1 cellular context compared by ENCODE assay signal in the genomic region with DNA sequence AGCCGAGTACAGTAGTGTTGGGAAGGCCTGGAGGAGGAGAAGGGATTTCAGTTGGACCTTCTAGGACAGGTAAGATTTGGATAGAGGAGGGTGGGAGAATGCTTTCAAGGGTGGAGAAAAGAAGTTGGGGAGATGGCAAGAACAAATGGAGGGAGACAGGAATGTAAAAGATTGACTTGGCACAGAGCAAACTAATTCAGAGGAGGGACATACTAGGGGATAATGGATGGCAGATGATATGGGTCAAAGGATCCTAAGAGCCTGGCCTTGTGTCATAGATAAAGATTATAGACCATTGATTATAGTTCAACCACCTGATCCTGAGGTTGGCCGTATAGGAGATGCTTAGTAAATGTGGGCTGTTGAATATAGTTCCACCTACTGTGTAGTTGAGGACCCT.
TF ChIP-seq lines count a peak whose summit lies in the region.

No MANE protein-coding gene starts in this region.

TF ChIP-seq in GM23338, 12 proteins besides CTCF, POLR2A, EP300 and RAD21:
- TF ChIP-seq JUNB (IDR thresholded peaks at IDR 0.05; ENCODE audit: unreplicated experiment) (no peak), EZH2 (IDR thresholded peaks at IDR 0.05; ENCODE audit: low read depth, unreplicated experiment) (no peak), ZNF331 (CRISPR knock-in tag; IDR thresholded peaks at IDR 0.05; ENCODE audit: low read depth) (no peak), NANOG (IDR thresholded peaks at IDR 0.05; ENCODE audit: borderline replicate concordance) (no peak), CREB1 (CRISPR knock-in tag; IDR thresholded peaks at IDR 0.05; ENCODE audit: low read depth) (no peak), POLR2AphosphoS5 (IDR thresholded peaks at IDR 0.05; ENCODE audit: low read depth) (no peak), ZNF114 (CRISPR knock-in tag; IDR thresholded peaks at IDR 0.05) (no peak)
- TF ChIP-seq, protein P1, sequence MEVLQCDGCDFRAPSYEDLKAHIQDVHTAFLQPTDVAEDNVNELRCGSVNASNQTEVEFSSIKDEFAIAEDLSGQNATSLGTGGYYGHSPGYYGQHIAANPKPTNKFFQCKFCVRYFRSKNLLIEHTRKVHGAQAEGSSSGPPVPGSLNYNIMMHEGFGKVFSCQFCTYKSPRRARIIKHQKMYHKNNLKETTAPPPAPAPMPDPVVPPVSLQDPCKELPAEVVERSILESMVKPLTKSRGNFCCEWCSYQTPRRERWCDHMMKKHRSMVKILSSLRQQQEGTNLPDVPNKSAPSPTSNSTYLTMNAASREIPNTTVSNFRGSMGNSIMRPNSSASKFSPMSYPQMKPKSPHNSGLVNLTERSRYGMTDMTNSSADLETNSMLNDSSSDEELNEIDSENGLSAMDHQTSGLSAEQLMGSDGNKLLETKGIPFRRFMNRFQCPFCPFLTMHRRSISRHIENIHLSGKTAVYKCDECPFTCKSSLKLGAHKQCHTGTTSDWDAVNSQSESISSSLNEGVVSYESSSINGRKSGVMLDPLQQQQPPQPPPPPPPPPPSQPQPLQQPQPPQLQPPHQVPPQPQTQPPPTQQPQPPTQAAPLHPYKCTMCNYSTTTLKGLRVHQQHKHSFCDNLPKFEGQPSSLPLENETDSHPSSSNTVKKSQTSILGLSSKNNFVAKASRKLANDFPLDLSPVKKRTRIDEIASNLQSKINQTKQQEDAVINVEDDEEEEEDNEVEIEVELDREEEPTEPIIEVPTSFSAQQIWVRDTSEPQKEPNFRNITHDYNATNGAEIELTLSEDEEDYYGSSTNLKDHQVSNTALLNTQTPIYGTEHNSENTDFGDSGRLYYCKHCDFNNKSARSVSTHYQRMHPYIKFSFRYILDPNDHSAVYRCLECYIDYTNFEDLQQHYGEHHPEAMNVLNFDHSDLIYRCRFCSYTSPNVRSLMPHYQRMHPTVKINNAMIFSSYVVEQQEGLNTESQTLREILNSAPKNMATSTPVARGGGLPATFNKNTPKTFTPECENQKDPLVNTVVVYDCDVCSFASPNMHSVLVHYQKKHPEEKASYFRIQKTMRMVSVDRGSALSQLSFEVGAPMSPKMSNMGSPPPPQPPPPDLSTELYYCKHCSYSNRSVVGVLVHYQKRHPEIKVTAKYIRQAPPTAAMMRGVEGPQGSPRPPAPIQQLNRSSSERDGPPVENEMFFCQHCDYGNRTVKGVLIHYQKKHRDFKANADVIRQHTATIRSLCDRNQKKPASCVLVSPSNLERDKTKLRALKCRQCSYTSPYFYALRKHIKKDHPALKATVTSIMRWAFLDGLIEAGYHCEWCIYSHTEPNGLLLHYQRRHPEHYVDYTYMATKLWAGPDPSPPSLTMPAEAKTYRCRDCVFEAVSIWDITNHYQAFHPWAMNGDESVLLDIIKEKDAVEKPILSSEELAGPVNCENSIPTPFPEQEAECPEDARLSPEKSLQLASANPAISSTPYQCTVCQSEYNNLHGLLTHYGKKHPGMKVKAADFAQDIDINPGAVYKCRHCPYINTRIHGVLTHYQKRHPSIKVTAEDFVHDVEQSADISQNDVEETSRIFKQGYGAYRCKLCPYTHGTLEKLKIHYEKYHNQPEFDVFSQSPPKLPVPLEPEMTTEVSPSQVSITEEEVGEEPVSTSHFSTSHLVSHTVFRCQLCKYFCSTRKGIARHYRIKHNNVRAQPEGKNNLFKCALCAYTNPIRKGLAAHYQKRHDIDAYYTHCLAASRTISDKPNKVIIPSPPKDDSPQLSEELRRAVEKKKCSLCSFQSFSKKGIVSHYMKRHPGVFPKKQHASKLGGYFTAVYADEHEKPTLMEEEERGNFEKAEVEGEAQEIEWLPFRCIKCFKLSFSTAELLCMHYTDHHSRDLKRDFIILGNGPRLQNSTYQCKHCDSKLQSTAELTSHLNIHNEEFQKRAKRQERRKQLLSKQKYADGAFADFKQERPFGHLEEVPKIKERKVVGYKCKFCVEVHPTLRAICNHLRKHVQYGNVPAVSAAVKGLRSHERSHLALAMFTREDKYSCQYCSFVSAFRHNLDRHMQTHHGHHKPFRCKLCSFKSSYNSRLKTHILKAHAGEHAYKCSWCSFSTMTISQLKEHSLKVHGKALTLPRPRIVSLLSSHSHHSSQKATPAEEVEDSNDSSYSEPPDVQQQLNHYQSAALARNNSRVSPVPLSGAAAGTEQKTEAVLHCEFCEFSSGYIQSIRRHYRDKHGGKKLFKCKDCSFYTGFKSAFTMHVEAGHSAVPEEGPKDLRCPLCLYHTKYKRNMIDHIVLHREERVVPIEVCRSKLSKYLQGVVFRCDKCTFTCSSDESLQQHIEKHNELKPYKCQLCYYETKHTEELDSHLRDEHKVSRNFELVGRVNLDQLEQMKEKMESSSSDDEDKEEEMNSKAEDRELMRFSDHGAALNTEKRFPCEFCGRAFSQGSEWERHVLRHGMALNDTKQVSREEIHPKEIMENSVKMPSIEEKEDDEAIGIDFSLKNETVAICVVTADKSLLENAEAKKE (CRISPR knock-in tag; IDR thresholded peaks at IDR 0.05) = no peak
- TF ChIP-seq, protein P2, sequence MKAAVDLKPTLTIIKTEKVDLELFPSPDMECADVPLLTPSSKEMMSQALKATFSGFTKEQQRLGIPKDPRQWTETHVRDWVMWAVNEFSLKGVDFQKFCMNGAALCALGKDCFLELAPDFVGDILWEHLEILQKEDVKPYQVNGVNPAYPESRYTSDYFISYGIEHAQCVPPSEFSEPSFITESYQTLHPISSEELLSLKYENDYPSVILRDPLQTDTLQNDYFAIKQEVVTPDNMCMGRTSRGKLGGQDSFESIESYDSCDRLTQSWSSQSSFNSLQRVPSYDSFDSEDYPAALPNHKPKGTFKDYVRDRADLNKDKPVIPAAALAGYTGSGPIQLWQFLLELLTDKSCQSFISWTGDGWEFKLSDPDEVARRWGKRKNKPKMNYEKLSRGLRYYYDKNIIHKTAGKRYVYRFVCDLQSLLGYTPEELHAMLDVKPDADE (IDR thresholded peaks at IDR 0.05) = no peak
- TF ChIP-seq, protein P3, sequence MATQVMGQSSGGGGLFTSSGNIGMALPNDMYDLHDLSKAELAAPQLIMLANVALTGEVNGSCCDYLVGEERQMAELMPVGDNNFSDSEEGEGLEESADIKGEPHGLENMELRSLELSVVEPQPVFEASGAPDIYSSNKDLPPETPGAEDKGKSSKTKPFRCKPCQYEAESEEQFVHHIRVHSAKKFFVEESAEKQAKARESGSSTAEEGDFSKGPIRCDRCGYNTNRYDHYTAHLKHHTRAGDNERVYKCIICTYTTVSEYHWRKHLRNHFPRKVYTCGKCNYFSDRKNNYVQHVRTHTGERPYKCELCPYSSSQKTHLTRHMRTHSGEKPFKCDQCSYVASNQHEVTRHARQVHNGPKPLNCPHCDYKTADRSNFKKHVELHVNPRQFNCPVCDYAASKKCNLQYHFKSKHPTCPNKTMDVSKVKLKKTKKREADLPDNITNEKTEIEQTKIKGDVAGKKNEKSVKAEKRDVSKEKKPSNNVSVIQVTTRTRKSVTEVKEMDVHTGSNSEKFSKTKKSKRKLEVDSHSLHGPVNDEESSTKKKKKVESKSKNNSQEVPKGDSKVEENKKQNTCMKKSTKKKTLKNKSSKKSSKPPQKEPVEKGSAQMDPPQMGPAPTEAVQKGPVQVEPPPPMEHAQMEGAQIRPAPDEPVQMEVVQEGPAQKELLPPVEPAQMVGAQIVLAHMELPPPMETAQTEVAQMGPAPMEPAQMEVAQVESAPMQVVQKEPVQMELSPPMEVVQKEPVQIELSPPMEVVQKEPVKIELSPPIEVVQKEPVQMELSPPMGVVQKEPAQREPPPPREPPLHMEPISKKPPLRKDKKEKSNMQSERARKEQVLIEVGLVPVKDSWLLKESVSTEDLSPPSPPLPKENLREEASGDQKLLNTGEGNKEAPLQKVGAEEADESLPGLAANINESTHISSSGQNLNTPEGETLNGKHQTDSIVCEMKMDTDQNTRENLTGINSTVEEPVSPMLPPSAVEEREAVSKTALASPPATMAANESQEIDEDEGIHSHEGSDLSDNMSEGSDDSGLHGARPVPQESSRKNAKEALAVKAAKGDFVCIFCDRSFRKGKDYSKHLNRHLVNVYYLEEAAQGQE (IDR thresholded peaks at IDR 0.05; ENCODE audit: unreplicated experiment) = no peak
